ENCODE assay signal across 19 cellular contexts in genomic region chr1:227321035-227321434, GRCh38. TPM values are rescaled to one million over a fixed set of nuclear protein-coding genes. Genes with fewer than 3 reads are reported as not detected.
A peak's percentile ranks its signal among the peaks of the same experiment; 100 is the strongest.
DNase-seq lines count a peak whose midpoint lies in the region; ATAC-seq and TF ChIP-seq lines count a peak whose summit lies in the region.
"Had no signal": no experiment of that assay in that cellular context is flagged by ENCODE, and none has a peak within 500 bp of the region (broad histone marks: within the 10 kb centered on the region; RNA-seq: fewer than 3 reads in every experiment).

No MANE protein-coding gene starts in this region.

- H3K27me3 Mint-ChIP-seq in neural crest cell (ENCODE audit: low read depth): no peaks in the 10 kb centered on the region

- H3K36me3 Mint-ChIP-seq in neural crest cell (ENCODE audit: low read depth): no peaks in the 10 kb centered on the region

- H3K4me1 Mint-ChIP-seq in neural crest cell: peaks cover 34% of the 10 kb centered on the region

- peak overlapping the region; percentile 70 for H3K4me3 Mint-ChIP-seq in neural crest cell
- H3K4me3 Mint-ChIP-seq: nephron progenitor cell had no signal

- no peak overlapping the region for H3K4me3 ChIP-seq in HL-60 (replicated peaks; ENCODE audit: insufficient read depth, low read length)
- H3K4me3 ChIP-seq: colonic mucosa, thyroid gland had no signal

- peak in 1 of 2 experiments; percentile 19 for DNase-seq in HL-60 (ENCODE audit: low read depth in 1 of 2, low spot score in 1 of 2)
- no peak for DNase-seq in neural crest cell (ENCODE audit: low read depth, low spot score)
- no peak for DNase-seq in G401 (ENCODE audit: low spot score)
- no peak for DNase-seq in NOMO-1 treated with dmso at 0.1 percent for 144 hours (lab: John Stamatoyannopoulos, UW; ENCODE audit: unreplicated experiment)
- DNase-seq in NOMO-1 (lab: John Stamatoyannopoulos, UW; ENCODE audit: unreplicated experiment in 2 of 2): no peak
- DNase-seq: activated CD8-positive, alpha-beta memory T cell treated with anti-CD3 and anti-CD28 coated beads for 24 hours; activated effector memory CD4-positive, alpha-beta T cell treated with Interleukin-2 at 50 U/mL for 16 hours; AML-193; aorta; colonic mucosa; IMR-90; mammary epithelial cell; NCI-H1092 treated with DMSO at 0.1 percent for 48 hours; nephron progenitor cell; thyroid gland had no signal

- peaks cover 40% of the 10 kb centered on the region for H3K27me3 ChIP-seq in HL-60 (ENCODE audit: insufficient read depth, poor library complexity, severe bottlenecking)
- H3K27me3 ChIP-seq: colonic mucosa, thyroid gland had no signal

- H3K27ac ChIP-seq in HL-60 (replicated peaks): 0 out of 2 replicates have a peak overlapping the region, but pooled peaks have one; percentile 18
- H3K27ac ChIP-seq: colonic mucosa, thyroid gland had no signal

- peak; percentile 60 for ATAC-seq in GM18909 (IDR thresholded peaks at IDR 0.05; ENCODE audit: poor library complexity, unreplicated experiment)
- peak; percentile 51 for ATAC-seq in GM21619 (IDR thresholded peaks at IDR 0.05; ENCODE audit: unreplicated experiment)
- no peak for ATAC-seq in GM18520 (IDR thresholded peaks at IDR 0.05; ENCODE audit: unreplicated experiment)
- ATAC-seq: sciatic nerve had no signal

- no peaks in the 10 kb centered on the region for H3K9me3 Mint-ChIP-seq in neural crest cell
- H3K9me3 Mint-ChIP-seq: nephron progenitor cell had no signal

- TF ChIP-seq CTCF in HL-60 (IDR thresholded peaks at IDR 0.05; ENCODE audit: insufficient read depth, low read length) (no peak), neural crest cell (conservative IDR thresholded peaks at IDR 0.05) (no peak)

- H3K27ac Mint-ChIP-seq in neural crest cell (ENCODE audit: unreplicated experiment): no peak overlapping the region
- H3K27ac Mint-ChIP-seq: nephron progenitor cell had no signal

- in situ Hi-C loops in G401 (cut with HindIII; ENCODE audit: low sequenced_read_pairs): no loop called here

RNA-seq across cellular contexts. Expression of gene CDC42BPA, which starts 2.7 kb away (rescaled TPM):
- total RNA-seq in neural crest cell: 35.6 and 38.0 TPM in 2 replicates
- 9.8 and 13.1 TPM in 2 replicates for total RNA-seq in G401 (2014; rRNA removed; shearing (Covaris generic))
